20 cellular contexts compared by ENCODE assay signal in the genomic region with DNA sequence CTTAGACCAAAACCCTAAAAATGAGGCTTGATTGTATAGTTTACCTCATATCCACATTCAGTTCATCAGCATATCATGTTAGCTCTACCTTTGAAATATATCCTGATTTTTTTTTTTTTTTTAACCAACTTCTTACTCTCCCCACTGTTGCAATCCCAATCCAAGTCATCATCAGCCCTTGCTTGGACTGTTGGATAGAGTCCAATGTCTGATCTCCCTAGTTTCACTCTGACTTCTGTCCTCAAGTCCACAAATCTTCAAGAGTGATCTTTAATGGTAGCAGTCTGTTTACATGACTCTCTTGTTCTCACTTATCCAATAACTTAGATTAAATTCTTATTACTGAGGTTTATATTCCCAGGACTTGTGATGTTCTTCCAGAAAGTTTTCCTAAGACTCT.
"Had no signal": no experiment of that assay in that cellular context is flagged by ENCODE, and none has a peak within 500 bp of the region (broad histone marks: within the 10 kb centered on the region; RNA-seq: fewer than 3 reads in every experiment).

No MANE protein-coding gene starts in this region.

- ATAC-seq: activated CD8-positive, alpha-beta memory T cell treated with anti-CD3 and anti-CD28 coated beads, Interleukin-2, amount 10 ng/mL, durations not matched to agents 7 days and 5 days; body of pancreas; mucosa of descending colon; pancreas; right lobe of liver; stimulated activated naive B cell treated with anti-CD40 and anti-IgM and Interleukin-4, amounts not matched to agents 10 μg/mL and 1 μg/mL and 100 μg/mL, for 72 hours; upper lobe of right lung had no signal

- H3K9me3 ChIP-seq: body of pancreas, left ventricle myocardium inferior, mucosa of descending colon, neutrophil, pancreas, right lobe of liver, thoracic aorta, upper lobe of right lung had no signal

- H3K4me3 ChIP-seq: body of pancreas, coronary artery, left ventricle myocardium inferior, mucosa of descending colon, pancreas, right lobe of liver, thoracic aorta, upper lobe of right lung had no signal

- H3K27me3 ChIP-seq: body of pancreas, neutrophil, pancreas, right lobe of liver, upper lobe of right lung had no signal

- H3K27ac ChIP-seq: body of pancreas, coronary artery, left ventricle myocardium inferior, neutrophil, pancreas, right lobe of liver, thoracic aorta, upper lobe of right lung had no signal

- H3K4me1 ChIP-seq: body of pancreas, pancreas, right lobe of liver, upper lobe of right lung had no signal

- DNase-seq: activated CD4-positive, alpha-beta memory T cell treated with anti-CD3 and anti-CD28 coated beads, Interleukin-2, amount 10 ng/mL, durations not matched to agents 7 days and 5 days; activated CD4-positive, alpha-beta T cell treated with anti-CD3 and anti-CD28 coated beads for 48 hours; activated CD4-positive, CD25-positive, alpha-beta regulatory T cell; activated CD8-positive, alpha-beta memory T cell treated with anti-CD3 and anti-CD28 coated beads, Interleukin-2, amount 10 ng/mL, durations not matched to agents 7 days and 5 days; activated naive CD4-positive, alpha-beta T cell treated with Interleukin-2 at 50 U/mL for 16 hours; activated naive CD8-positive, alpha-beta T cell treated with anti-CD3 and anti-CD28 coated beads, Interleukin-2, amount 10 ng/mL, durations not matched to agents 7 days and 5 days; body of pancreas; caudate nucleus; head of caudate nucleus; left ventricle myocardium inferior; mucosa of descending colon; naive B cell; pancreas; right lobe of liver; stimulated activated CD4-positive, alpha-beta T cell treated with anti-CD3 and anti-CD28 coated beads, Interleukin-4, amount 100 ng/mL, for 4 hours; stimulated activated naive B cell treated with anti-CD40 and anti-IgM and Interleukin-4, amounts not matched to agents 10 μg/mL and 1 μg/mL and 100 μg/mL, for 72 hours; upper lobe of right lung had no signal
